10 cellular contexts compared by ENCODE assay signal in the genomic region with DNA sequence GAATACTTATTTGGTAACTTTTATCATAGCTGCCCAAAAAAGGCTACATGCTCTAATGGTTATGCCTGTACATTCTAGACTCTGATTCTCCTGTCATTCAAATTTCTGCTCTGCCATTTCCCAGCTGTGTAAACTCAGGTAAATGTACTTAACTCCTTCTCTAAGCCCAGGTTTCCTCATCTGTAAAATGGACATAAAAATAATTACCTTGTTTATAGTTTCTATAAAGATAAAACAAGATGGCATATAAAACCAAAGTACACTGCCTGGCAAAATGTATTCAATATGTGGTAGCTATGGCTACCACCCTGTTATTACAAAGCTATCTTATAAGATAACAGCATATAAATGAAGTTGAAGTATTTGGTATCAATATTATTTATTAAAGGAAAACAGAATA.
"Had no signal": no experiment of that assay in that cellular context is flagged by ENCODE, and none has a peak within 500 bp of the region (broad histone marks: within the 10 kb centered on the region; RNA-seq: fewer than 3 reads in every experiment).

No MANE protein-coding gene starts in this region.

- H3K27ac ChIP-seq: GM23248 had no signal

- H3K9me3 ChIP-seq: HAP-1 had no signal

- H3K4me1 ChIP-seq: HAP-1 had no signal

- ATAC-seq: GM23338, HCT116 had no signal

- H3K36me3 ChIP-seq: HAP-1 had no signal

- H3K4me3 ChIP-seq: GM23248, GM23338, HAP-1 had no signal

- FAIRE-seq: H1, H54 had no signal

- DNase-seq: GM23248, GOT3, H9, HCEC 1CT, HFFc6 had no signal
